Comparison of ENCODE assay signal across 21 cellular contexts in the genomic region with DNA sequence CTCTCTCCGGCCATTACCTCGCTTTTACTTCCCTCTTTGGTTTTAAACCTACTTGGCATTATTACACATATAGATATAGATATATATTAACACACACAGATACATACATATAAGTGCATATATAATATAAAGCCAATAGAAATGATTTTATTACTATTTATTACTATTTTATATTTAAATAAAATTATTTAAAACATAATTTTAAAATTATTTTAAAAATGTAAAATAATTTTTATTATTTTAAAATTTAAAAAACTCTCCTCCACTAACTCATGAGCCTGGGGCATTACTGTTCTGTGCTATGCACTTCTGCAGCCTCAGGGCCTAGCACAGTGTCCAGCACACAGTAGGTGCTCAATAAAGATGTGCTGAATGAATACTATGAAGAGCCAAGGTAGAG.
A peak's percentile ranks its signal among the peaks of the same experiment; 100 is the strongest.
DNase-seq lines count a peak whose midpoint lies in the region; FAIRE-seq and TF ChIP-seq lines count a peak whose summit lies in the region.
"Had no signal": no experiment of that assay in that cellular context is flagged by ENCODE, and none has a peak within 500 bp of the region (broad histone marks: within the 10 kb centered on the region; RNA-seq: fewer than 3 reads in every experiment).

No MANE protein-coding gene starts in this region.

- H3K79me1 ChIP-seq in mesendoderm (ENCODE audit: low read length), result no peaks in the 10 kb centered on the region

- H3K36me3 ChIP-seq in astrocyte (ENCODE audit: insufficient read depth, low read length) (no peaks in the 10 kb centered on the region), mesendoderm (ENCODE audit: control insufficient read depth, insufficient read depth, low read length) (no peaks in the 10 kb centered on the region), MM.1S (replicated peaks; ENCODE audit: insufficient read depth, low read length) (no peaks in the 10 kb centered on the region)

- no peak overlapping the region for H2BK5ac ChIP-seq in mesendoderm (ENCODE audit: low read length)

- H3K4me3 Mint-ChIP-seq in activated CD4-positive, alpha-beta T cell treated with anti-CD3 and anti-CD28 coated beads, Interleukin-2, amount 10 ng/mL, durations not matched to agents 24 days and 14 days, result no peak overlapping the region
- H3K4me3 Mint-ChIP-seq in HFFc6 (no peak overlapping the region), astrocyte (ENCODE audit: unreplicated experiment) (no peak overlapping the region)
- H3K4me3 Mint-ChIP-seq: B cell; CD8-positive, alpha-beta memory T cell had no signal

- H3K9me2 ChIP-seq in MM.1S (replicated peaks; ENCODE audit: insufficient read depth, low read length), result no peaks in the 10 kb centered on the region

- no peak overlapping the region for H2BK15ac ChIP-seq in mesendoderm (replicated peaks; ENCODE audit: low read depth)

- FAIRE-seq in A204.1 (lab: Jason Lieb, UNC) (peak; percentile 63), astrocyte (lab: Jason Lieb, UNC) (no peak)
- FAIRE-seq: GM12878 had no signal

- DNase-seq in activated CD4-positive, alpha-beta T cell treated with anti-CD3 and anti-CD28 coated beads, Interleukin-2, amount 10 ng/mL, durations not matched to agents 24 days and 14 days, result no peak
- DNase-seq in activated CD4-positive, alpha-beta T cell treated with anti-CD3 and anti-CD28 coated beads for 4 hours, result no peak
- DNase-seq in HFFc6, result no peak
- no peak for DNase-seq in astrocyte (ENCODE audit: low read depth)
- DNase-seq in mesendoderm, result no peak
- DNase-seq in posterior vena cava (ENCODE audit: low spot score), result no peak
- no peak for DNase-seq in MM.1S
- DNase-seq: 8988T; CD8-positive, alpha-beta memory T cell; COR-L47; DMS 273 treated with DMSO at 0.1 percent for 48 hours; DMS53; DND-41; EL; GOT3; H7 had no signal

- H3K23ac ChIP-seq in mesendoderm (ENCODE audit: low read length), result no peak overlapping the region

- H3K4me2 ChIP-seq in astrocyte (ENCODE audit: low read length), result no peak overlapping the region
- no peak overlapping the region for H3K4me2 ChIP-seq in mesendoderm (ENCODE audit: low read length)
- no peak overlapping the region for H3K4me2 ChIP-seq in MM.1S (ENCODE audit: low read depth, low read length)
- H3K4me2 ChIP-seq: BLaER1 treated with 17β-estradiol and CSF1 and Interleukin-3, amounts not matched to agents 10 nM and 100 nM had no signal

- H4K5ac ChIP-seq in mesendoderm (ENCODE audit: low read length), result no peak overlapping the region

- no CpG with 5 or more reads among the region's 2 CpGs for WGBS in mesendoderm (ENCODE audit: extremely low coverage, insufficient coverage, low lambda C conversion rate)

- H4K8ac ChIP-seq in mesendoderm (ENCODE audit: low read depth, low read length), result no peak overlapping the region

- no peak overlapping the region for H3K56ac ChIP-seq in mesendoderm (ENCODE audit: low read length)

- H4K20me1 ChIP-seq in astrocyte (ENCODE audit: insufficient read depth, low read length) (no peaks in the 10 kb centered on the region), MM.1S (ENCODE audit: insufficient read depth, low read length) (no peaks in the 10 kb centered on the region)
- H4K20me1 ChIP-seq: BLaER1 treated with 17β-estradiol and CSF1 and Interleukin-3, amounts not matched to agents 10 nM and 100 nM had no signal

- H3F3A ChIP-seq in MM.1S (ENCODE audit: insufficient read depth, low read length), result no peaks in the 10 kb centered on the region

- H3K4ac ChIP-seq in mesendoderm (ENCODE audit: low read depth, low read length), result no peak overlapping the region

- H3K36me3 Mint-ChIP-seq in activated CD4-positive, alpha-beta T cell treated with anti-CD3 and anti-CD28 coated beads, Interleukin-2, amount 10 ng/mL, durations not matched to agents 24 days and 14 days (ENCODE audit: low read depth), result peaks cover 13% of the 10 kb centered on the region
- H3K36me3 Mint-ChIP-seq in HFFc6 (ENCODE audit: low read depth) (peaks cover 10% of the 10 kb centered on the region), astrocyte (ENCODE audit: low read depth, unreplicated experiment) (peaks cover 4% of the 10 kb centered on the region)

- H3K27ac ChIP-seq in astrocyte (ENCODE audit: low read depth, low read length), result no peak overlapping the region
- no peak overlapping the region for H3K27ac ChIP-seq in mesendoderm (ENCODE audit: low read depth, low read length)
- H3K27ac ChIP-seq in MM.1S (ENCODE audit: low read length), result no peak overlapping the region
- H3K27ac ChIP-seq: BLaER1 treated with 17β-estradiol and CSF1 and Interleukin-3, amounts not matched to agents 10 nM and 100 nM; HL-60 had no signal

- no peaks in the 10 kb centered on the region for H3K27me3 Mint-ChIP-seq in activated CD4-positive, alpha-beta T cell treated with anti-CD3 and anti-CD28 coated beads, Interleukin-2, amount 10 ng/mL, durations not matched to agents 24 days and 14 days
- no peaks in the 10 kb centered on the region for H3K27me3 Mint-ChIP-seq in HFFc6 (ENCODE audit: insufficient read depth)
- no peaks in the 10 kb centered on the region for H3K27me3 Mint-ChIP-seq in astrocyte (ENCODE audit: low read depth, unreplicated experiment)
- H3K27me3 Mint-ChIP-seq: B cell; CD8-positive, alpha-beta memory T cell had no signal

- no peaks in the 10 kb centered on the region for H3K27me3 ChIP-seq in astrocyte (ENCODE audit: insufficient read depth, low read length)
- no peaks in the 10 kb centered on the region for H3K27me3 ChIP-seq in mesendoderm (ENCODE audit: insufficient read depth, low read length, poor library complexity)
- H3K27me3 ChIP-seq in MM.1S (replicated peaks; ENCODE audit: insufficient read depth, low read length), result no peaks in the 10 kb centered on the region
- H3K27me3 ChIP-seq: BLaER1 treated with 17β-estradiol and CSF1 and Interleukin-3, amounts not matched to agents 10 nM and 100 nM had no signal

- H3K79me2 ChIP-seq in astrocyte (ENCODE audit: insufficient read depth, low read length) (no peaks in the 10 kb centered on the region), mesendoderm (ENCODE audit: control insufficient read depth, insufficient read depth, low read length) (no peaks in the 10 kb centered on the region), MM.1S (ENCODE audit: low read length) (no peaks in the 10 kb centered on the region)

- no peak overlapping the region for H2AK5ac ChIP-seq in mesendoderm (ENCODE audit: low read length)

- H3K4me1 Mint-ChIP-seq in activated CD4-positive, alpha-beta T cell treated with anti-CD3 and anti-CD28 coated beads, Interleukin-2, amount 10 ng/mL, durations not matched to agents 24 days and 14 days, result peaks cover 18% of the 10 kb centered on the region
- H3K4me1 Mint-ChIP-seq in HFFc6 (ENCODE audit: low read depth) (peaks cover 71% of the 10 kb centered on the region), astrocyte (ENCODE audit: low read depth, unreplicated experiment) (peaks cover 12% of the 10 kb centered on the region)
- H3K4me1 Mint-ChIP-seq: B cell; CD8-positive, alpha-beta memory T cell had no signal

- no peak overlapping the region for H2BK120ac ChIP-seq in mesendoderm (ENCODE audit: low read depth, low read length)

- TF ChIP-seq CTCF in HFFc6 (IDR thresholded peaks at IDR 0.05) (no peak), astrocyte (IDR thresholded peaks at IDR 0.05; ENCODE audit: insufficient read depth, low read depth, low read length) (no peak), MM.1S (IDR thresholded peaks at IDR 0.05; ENCODE audit: low read length) (no peak)

- H3K4me1 ChIP-seq in astrocyte (ENCODE audit: insufficient read depth, low read length), result no peaks in the 10 kb centered on the region
- H3K4me1 ChIP-seq in mesendoderm (ENCODE audit: control insufficient read depth, low read depth, low read length), result no peaks in the 10 kb centered on the region
- no peaks in the 10 kb centered on the region for H3K4me1 ChIP-seq in MM.1S (ENCODE audit: low read length)

- peak overlapping the region; percentile 81 for H3K27ac Mint-ChIP-seq in activated CD4-positive, alpha-beta T cell treated with anti-CD3 and anti-CD28 coated beads, Interleukin-2, amount 10 ng/mL, durations not matched to agents 24 days and 14 days
- peak overlapping the region; percentile 34; the same call in 1 of the 2 replicates for H3K27ac Mint-ChIP-seq in HFFc6
- H3K27ac Mint-ChIP-seq in astrocyte (ENCODE audit: unreplicated experiment), result peak overlapping the region; percentile 50
- H3K27ac Mint-ChIP-seq: B cell had no signal

- peaks cover 14% of the 10 kb centered on the region for H3K9me3 Mint-ChIP-seq in activated CD4-positive, alpha-beta T cell treated with anti-CD3 and anti-CD28 coated beads, Interleukin-2, amount 10 ng/mL, durations not matched to agents 24 days and 14 days
- H3K9me3 Mint-ChIP-seq in HFFc6 (no peaks in the 10 kb centered on the region), astrocyte (ENCODE audit: unreplicated experiment) (no peaks in the 10 kb centered on the region)

- no peak overlapping the region for H3K9ac ChIP-seq in astrocyte (ENCODE audit: low read length)
- no peak overlapping the region for H3K9ac ChIP-seq in mesendoderm (ENCODE audit: low read length)
- H3K9ac ChIP-seq in MM.1S (ENCODE audit: low read length), result no peak overlapping the region
- H3K9ac ChIP-seq: BLaER1 treated with 17β-estradiol and CSF1 and Interleukin-3, amounts not matched to agents 10 nM and 100 nM had no signal

- H3K4me3 ChIP-seq in astrocyte (ENCODE audit: insufficient read depth, low read depth, low read length), result no peak overlapping the region
- H3K4me3 ChIP-seq in mesendoderm (ENCODE audit: low read length), result no peak overlapping the region
- H3K4me3 ChIP-seq in MM.1S (ENCODE audit: low read length), result no peak overlapping the region
- H3K4me3 ChIP-seq: BLaER1 treated with 17β-estradiol and CSF1 and Interleukin-3, amounts not matched to agents 10 nM and 100 nM; GM12878 had no signal

- no peak overlapping the region for H2AFZ ChIP-seq in astrocyte (ENCODE audit: low read depth, low read length)
- no peak overlapping the region for H2AFZ ChIP-seq in MM.1S (ENCODE audit: low read length)

- no peak overlapping the region for H3K18ac ChIP-seq in mesendoderm (ENCODE audit: low read length)

- intact Hi-C loops in activated CD4-positive, alpha-beta T cell treated with anti-CD3 and anti-CD28 coated beads, Interleukin-2, amount 10 ng/mL, durations not matched to agents 24 days and 14 days (cut with micrococcal nuclease), result no loop called here
- intact Hi-C loops in posterior vena cava (cut with DNase I), result no loop called here

- H3K9me3 ChIP-seq in astrocyte (ENCODE audit: insufficient read depth, low read depth, low read length), result no peaks in the 10 kb centered on the region
- no peaks in the 10 kb centered on the region for H3K9me3 ChIP-seq in MM.1S (replicated peaks; ENCODE audit: insufficient read depth, low read length)
